In the genomic region with DNA sequence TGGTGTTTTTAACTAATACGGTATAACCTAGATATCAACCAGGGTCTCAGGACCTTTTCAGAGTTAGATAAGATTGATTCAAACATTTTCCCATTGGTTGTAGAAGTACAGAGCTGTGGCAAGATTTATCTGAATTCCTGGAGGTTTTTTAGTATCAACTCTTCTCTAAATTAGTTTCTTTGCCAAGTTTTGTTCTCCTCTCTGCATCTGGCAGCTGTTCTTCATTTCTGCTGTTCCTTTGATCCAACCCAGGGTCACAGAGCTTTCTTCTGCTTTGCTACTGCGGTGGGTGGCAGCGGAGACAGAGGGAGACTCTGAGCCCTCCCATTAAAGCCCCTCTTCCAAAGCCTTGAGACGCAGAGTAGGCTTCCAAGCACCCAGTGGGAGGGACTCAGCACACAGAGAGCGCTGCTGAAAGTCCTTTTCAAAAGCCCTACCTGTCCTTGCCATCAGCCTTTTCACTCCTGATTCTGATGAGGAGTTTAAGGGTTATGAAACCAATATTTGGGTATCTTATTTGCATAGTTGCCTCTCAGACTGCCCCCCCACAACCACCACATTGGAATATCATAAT, we compare ENCODE assay signal across 32 cellular contexts.
"Had no signal": no experiment of that assay in that cellular context is flagged by ENCODE, and none has a peak within 500 bp of the region (broad histone marks: within the 10 kb centered on the region; RNA-seq: fewer than 3 reads in every experiment).

No MANE protein-coding gene starts in this region.

- H3K4me3 ChIP-seq: gastrocnemius medialis, left lung, lower lobe of right lung, mucosa of descending colon, ovary, prostate gland, sigmoid colon, stomach, thyroid gland, upper lobe of right lung had no signal

- H3K4me3 Mint-ChIP-seq: activated CD4-positive, alpha-beta memory T cell treated with anti-CD3 and anti-CD28 coated beads, Interleukin-2, amount 10 ng/mL, durations not matched to agents 7 days and 5 days; activated CD4-positive, alpha-beta T cell treated with anti-CD3 and anti-CD28 coated beads, Interleukin-2, amount 10 ng/mL, durations not matched to agents 7 days and 5 days; activated naive CD8-positive, alpha-beta T cell treated with anti-CD3 and anti-CD28 coated beads for 36 hours; dendritic cell treated with granulocyte-macrophage colony-stimulating factor and Interleukin-4, amounts not matched to agents 40 ng/mL and 50 ng/mL, for 4 days; natural killer cell treated with Interleukin-12 subunit alpha and Interleukin-12 subunit beta and Interleukin-15 and Interleukin-18, amount 100 ng/mL, for 72 hours; stimulated activated naive B cell treated with anti-CD40 and anti-IgM and Interleukin-4, amounts not matched to agents 10 μg/mL and 1 μg/mL and 100 μg/mL, for 72 hours had no signal

- DNase-seq: activated CD4-positive, alpha-beta memory T cell treated with anti-CD3 and anti-CD28 coated beads, Interleukin-2, amount 10 ng/mL, durations not matched to agents 7 days and 5 days; activated CD4-positive, alpha-beta T cell treated with anti-CD3 and anti-CD28 coated beads for 1 hour; activated CD4-positive, alpha-beta T cell treated with anti-CD3 and anti-CD28 coated beads, Interleukin-2, amount 10 ng/mL, durations not matched to agents 7 days and 5 days; activated naive CD4-positive, alpha-beta T cell; activated naive CD8-positive, alpha-beta T cell treated with anti-CD3 and anti-CD28 coated beads for 36 hours; activated T-cell treated with anti-CD3 and anti-CD28 coated beads, Interleukin-2, amount 50 U/mL, for 48 hours; amniotic stem cell; brain microvascular endothelial cell; effector CD4-positive, alpha-beta T cell; gastrocnemius medialis; glutamatergic neuron; left lung; lower lobe of right lung; mesenchymal stem cell; mucosa of descending colon; ovary; retina; sigmoid colon; small intestine; stimulated activated CD4-positive, alpha-beta T cell treated with anti-CD3 and anti-CD28 coated beads, Interleukin-2, amount 100 ng/mL, for 24 hours; stimulated activated naive B cell treated with anti-CD40 and anti-IgM and Interleukin-4, amounts not matched to agents 10 μg/mL and 1 μg/mL and 100 μg/mL, for 72 hours; stomach; T-helper 2 cell; thyroid gland; upper lobe of right lung had no signal

- H3K4me1 Mint-ChIP-seq: activated CD4-positive, alpha-beta memory T cell treated with anti-CD3 and anti-CD28 coated beads, Interleukin-2, amount 10 ng/mL, durations not matched to agents 7 days and 5 days; activated CD4-positive, alpha-beta T cell treated with anti-CD3 and anti-CD28 coated beads, Interleukin-2, amount 10 ng/mL, durations not matched to agents 7 days and 5 days had no signal

- H3K9me3 ChIP-seq: gastrocnemius medialis, left lung, lower lobe of right lung, mucosa of descending colon, neutrophil, ovary, prostate gland, sigmoid colon, stomach, thyroid gland, upper lobe of right lung had no signal

- H3K27me3 Mint-ChIP-seq: dendritic cell treated with granulocyte-macrophage colony-stimulating factor and Interleukin-4, amounts not matched to agents 40 ng/mL and 50 ng/mL, for 4 days had no signal

- H3K9me3 Mint-ChIP-seq: activated CD4-positive, alpha-beta memory T cell treated with anti-CD3 and anti-CD28 coated beads, Interleukin-2, amount 10 ng/mL, durations not matched to agents 7 days and 5 days; activated CD4-positive, alpha-beta T cell treated with anti-CD3 and anti-CD28 coated beads, Interleukin-2, amount 10 ng/mL, durations not matched to agents 7 days and 5 days; activated naive CD8-positive, alpha-beta T cell treated with anti-CD3 and anti-CD28 coated beads for 36 hours; dendritic cell treated with granulocyte-macrophage colony-stimulating factor and Interleukin-4, amounts not matched to agents 40 ng/mL and 50 ng/mL, for 4 days; natural killer cell treated with Interleukin-12 subunit alpha and Interleukin-12 subunit beta and Interleukin-15 and Interleukin-18, amount 100 ng/mL, for 72 hours; stimulated activated naive B cell treated with anti-CD40 and anti-IgM and Interleukin-4, amounts not matched to agents 10 μg/mL and 1 μg/mL and 100 μg/mL, for 72 hours had no signal

- H3K4me1 ChIP-seq: gastrocnemius medialis, left lung, lower lobe of right lung, prostate gland, sigmoid colon, stomach, thyroid gland, upper lobe of right lung had no signal

- H3K36me3 ChIP-seq: brain microvascular endothelial cell, gastrocnemius medialis, left lung, lower lobe of right lung, neutrophil, ovary, prostate gland, sigmoid colon, stomach, thyroid gland, upper lobe of right lung had no signal

- H3K27ac ChIP-seq: brain microvascular endothelial cell, epithelial cell of prostate, gastrocnemius medialis, left lung, lower lobe of right lung, neutrophil, ovary, prostate gland, sigmoid colon, stomach, thyroid gland, upper lobe of right lung had no signal

- H3K27me3 ChIP-seq: brain microvascular endothelial cell, gastrocnemius medialis, left lung, neutrophil, ovary, sigmoid colon, stomach, thyroid gland, upper lobe of right lung had no signal

- H3K27ac Mint-ChIP-seq: activated CD4-positive, alpha-beta memory T cell treated with anti-CD3 and anti-CD28 coated beads, Interleukin-2, amount 10 ng/mL, durations not matched to agents 7 days and 5 days; activated CD4-positive, alpha-beta T cell treated with anti-CD3 and anti-CD28 coated beads, Interleukin-2, amount 10 ng/mL, durations not matched to agents 7 days and 5 days; activated naive CD8-positive, alpha-beta T cell treated with anti-CD3 and anti-CD28 coated beads for 36 hours; dendritic cell treated with granulocyte-macrophage colony-stimulating factor and Interleukin-4, amounts not matched to agents 40 ng/mL and 50 ng/mL, for 4 days; natural killer cell treated with Interleukin-12 subunit alpha and Interleukin-12 subunit beta and Interleukin-15 and Interleukin-18, amount 100 ng/mL, for 72 hours; stimulated activated naive B cell treated with anti-CD40 and anti-IgM and Interleukin-4, amounts not matched to agents 10 μg/mL and 1 μg/mL and 100 μg/mL, for 72 hours had no signal

- ATAC-seq: gastrocnemius medialis; left lung; lower lobe of right lung; mucosa of descending colon; stimulated activated naive B cell treated with anti-CD40 and anti-IgM and Interleukin-4, amounts not matched to agents 10 μg/mL and 1 μg/mL and 100 μg/mL, for 72 hours; upper lobe of right lung had no signal

- FAIRE-seq: astrocyte, endometrium, small intestine had no signal

- H3K36me3 Mint-ChIP-seq: activated naive CD8-positive, alpha-beta T cell treated with anti-CD3 and anti-CD28 coated beads for 36 hours; natural killer cell treated with Interleukin-12 subunit alpha and Interleukin-12 subunit beta and Interleukin-15 and Interleukin-18, amount 100 ng/mL, for 72 hours; stimulated activated naive B cell treated with anti-CD40 and anti-IgM and Interleukin-4, amounts not matched to agents 10 μg/mL and 1 μg/mL and 100 μg/mL, for 72 hours had no signal
